Comparison of ENCODE assay signal across 19 cellular contexts in the genomic region with DNA sequence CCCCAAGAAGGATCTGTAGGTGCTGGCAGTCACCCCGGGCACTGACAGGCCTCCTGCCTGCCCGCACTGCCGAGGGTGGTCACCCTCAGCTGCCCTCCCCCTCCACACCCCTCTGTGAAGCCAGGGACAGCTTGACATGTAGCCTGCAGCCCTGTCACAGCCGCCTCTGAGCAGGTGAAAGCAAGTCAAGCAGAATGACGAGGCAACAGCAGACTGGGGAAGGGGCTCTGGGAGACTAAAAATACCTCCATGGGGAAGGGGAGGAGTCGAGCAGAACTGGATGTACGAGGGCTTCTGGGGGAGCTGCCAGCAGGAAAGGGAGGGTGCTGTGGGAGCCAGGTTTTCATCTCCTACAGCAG.
A peak's percentile ranks its signal among the peaks of the same experiment; 100 is the strongest.
DNase-seq lines count a peak whose midpoint lies in the region; ATAC-seq and TF ChIP-seq lines count a peak whose summit lies in the region.
"Had no signal": no experiment of that assay in that cellular context is flagged by ENCODE, and none has a peak within 500 bp of the region (broad histone marks: within the 10 kb centered on the region; RNA-seq: fewer than 3 reads in every experiment).

No MANE protein-coding gene starts in this region.

- H3K27me3 Mint-ChIP-seq in immature natural killer cell (ENCODE audit: low read depth in 3 of 3) = peaks cover 9 to 11% (median 11%) of the 10 kb centered on the region in 3 donors
- H3K27me3 Mint-ChIP-seq: stimulated activated naive CD8-positive, alpha-beta T cell treated with anti-CD3 and anti-CD28 coated beads, Interleukin-15, amount 100 ng/mL, for 72 hours had no signal

- H3K9ac ChIP-seq in SK-N-SH = no peak overlapping the region

- peaks cover 0 to 8% (median 5%) of the 10 kb centered on the region in 3 donors for H3K36me3 Mint-ChIP-seq in immature natural killer cell
- H3K36me3 Mint-ChIP-seq: CD8-positive, alpha-beta memory T cell had no signal

- no peak overlapping the region for H2AFZ ChIP-seq in SK-N-SH (ENCODE audit: low read depth)

- H3K9me3 ChIP-seq in HEK293 (ENCODE audit: control insufficient read depth, insufficient read depth, low read depth, low read length) = no peaks in the 10 kb centered on the region
- H3K9me3 ChIP-seq in sigmoid colon = no peaks in the 10 kb centered on the region
- no peaks in the 10 kb centered on the region for H3K9me3 ChIP-seq in SK-N-SH
- H3K9me3 ChIP-seq: colonic mucosa, HAP-1, lower lobe of right lung, uterus had no signal

- H4K20me1 ChIP-seq in SK-N-SH (ENCODE audit: insufficient read depth) = no peaks in the 10 kb centered on the region

- peak overlapping the region in 5 of 6 donors; percentile 3 to 40 (median 34) for H3K27ac Mint-ChIP-seq in immature natural killer cell

- TF ChIP-seq RAD21 in SK-N-SH (IDR thresholded peaks at IDR 0.05; ENCODE audit: low read length) = no peak

- TF ChIP-seq POLR2A in sigmoid colon (IDR thresholded peaks at IDR 0.05) = no peak

- H3K4me1 ChIP-seq in HEK293 (ENCODE audit: control insufficient read depth, insufficient read depth, low read length) (peaks cover 4% of the 10 kb centered on the region; the same call in 1 of the 2 replicates), sigmoid colon (peaks cover 0 to 11% (median 0%) of the 10 kb centered on the region in 4 donors), SK-N-SH (ENCODE audit: control insufficient read depth in 1 of 2, insufficient read depth in 2 of 2, low read depth in 1 of 2, low read length in 1 of 2) (no peaks in the 10 kb centered on the region)
- H3K4me1 ChIP-seq: colonic mucosa, foreskin keratinocyte, HAP-1, lower lobe of right lung, uterus had no signal

- no peak overlapping the region for H3K27ac ChIP-seq in HEK293 (ENCODE audit: extremely low read depth, low read depth, low read length)
- H3K27ac ChIP-seq in caudate nucleus (ENCODE audit: low read depth, low read length) = peak overlapping the region; percentile 11
- H3K27ac ChIP-seq in sigmoid colon = peak overlapping the region in 1 of 4 donors; percentile 54
- H3K27ac ChIP-seq in SK-N-SH (ENCODE audit: low read depth in 2 of 2, low read length in 1 of 2) = no peak overlapping the region
- H3K27ac ChIP-seq: colonic mucosa, foreskin keratinocyte, lower lobe of right lung, uterus had no signal

- peaks cover 68 to 92% of the 10 kb centered on the region in 2 donors for H3K4me1 Mint-ChIP-seq in immature natural killer cell

- H3K36me3 ChIP-seq in HEK293 (ENCODE audit: control insufficient read depth in 2 of 2, insufficient read depth in 1 of 2, low read length in 2 of 2) = no peaks in the 10 kb centered on the region
- H3K36me3 ChIP-seq in sigmoid colon = no peaks in the 10 kb centered on the region
- no peaks in the 10 kb centered on the region for H3K36me3 ChIP-seq in SK-N-SH (replicated peaks in 1 of 2; ENCODE audit: control insufficient read depth in 1 of 2, insufficient read depth in 2 of 2, low read length in 1 of 2)
- H3K36me3 ChIP-seq: colonic mucosa, HAP-1, lower lobe of right lung, uterus had no signal

- CTCF ChIA-PET in HEK293 (lab: Yijun Ruan, JAX) (interaction anchor here (0.6 kb wide), 1 partner anchor 24 kb away, joined by 5 read pairs; no protein-coding TSS in a partner anchor), SK-N-SH (lab: Yijun Ruan, JAX) (no interaction called here)

- no peaks in the 10 kb centered on the region for H3K9me2 ChIP-seq in SK-N-SH

- ATAC-seq in GM21367 (IDR thresholded peaks at IDR 0.05; ENCODE audit: unreplicated experiment) = no peak
- ATAC-seq in GM21576 (IDR thresholded peaks at IDR 0.05; ENCODE audit: unreplicated experiment) = no peak
- ATAC-seq: stimulated activated naive CD8-positive, alpha-beta T cell treated with anti-CD3 and anti-CD28 coated beads, Interleukin-15, amount 100 ng/mL, for 72 hours had no signal

- no peaks in the 10 kb centered on the region for H3F3A ChIP-seq in SK-N-SH (replicated peaks; ENCODE audit: insufficient read depth)

- no peaks in the 10 kb centered on the region for H3K79me2 ChIP-seq in SK-N-SH (ENCODE audit: insufficient read depth)

- peak overlapping the region; percentile 17 to 86 (median 53) for H3K4me3 Mint-ChIP-seq in immature natural killer cell

- TF ChIP-seq EP300 in sigmoid colon (IDR thresholded peaks at IDR 0.05) = no peak
- TF ChIP-seq EP300 in SK-N-SH (IDR thresholded peaks at IDR 0.05; ENCODE audit: borderline replicate concordance in 1 of 2, low read depth in 1 of 2, low read length in 1 of 2) = no peak

- H3K4me2 ChIP-seq in SK-N-SH = no peak overlapping the region

- H3K27me3 ChIP-seq in sigmoid colon = no peaks in the 10 kb centered on the region
- no peaks in the 10 kb centered on the region for H3K27me3 ChIP-seq in SK-N-SH (ENCODE audit: insufficient read depth)
- H3K27me3 ChIP-seq: colonic mucosa, foreskin keratinocyte, uterus had no signal

- peak in 5 of 61 donors; percentile 9 to 33 (median 25) for DNase-seq in caudate nucleus (lab: John Stamatoyannopoulos, UW)
- DNase-seq in immature natural killer cell = no peak
- DNase-seq in sigmoid colon = peak; percentile 37
- DNase-seq in NCI-H2171 (lab: John Stamatoyannopoulos, UW) = no peak
- no peak for DNase-seq in SK-N-SH
- DNase-seq: activated CD4-positive, alpha-beta T cell treated with anti-CD3 and anti-CD28 coated beads for 4 hours; amniotic stem cell; CD8-positive, alpha-beta memory T cell; colonic mucosa; foreskin keratinocyte; lower lobe of right lung; NCI-H1930; NCI-H446; stimulated activated naive CD8-positive, alpha-beta T cell treated with anti-CD3 and anti-CD28 coated beads, Interleukin-15, amount 100 ng/mL, for 72 hours; uterus had no signal

- 59 to 78% methylated on average over 7 of the region's 7 CpGs for WGBS in sigmoid colon, 2 donors
- 70% methylated on average over 7 of the region's 7 CpGs for WGBS in SK-N-SH (ENCODE audit: low lambda C conversion rate)

- intact Hi-C loops in sigmoid colon (cut with DNase I) = no loop called here

- H3K4me3 ChIP-seq in HEK293 (ENCODE audit: low read depth, low read length) (no peak overlapping the region), sigmoid colon (no peak overlapping the region), SK-N-SH (ENCODE audit: low read depth in 2 of 2, low read length in 1 of 2) (no peak overlapping the region)
- H3K4me3 ChIP-seq: colonic mucosa, HAP-1, lower lobe of right lung, uterus had no signal

- POLR2A ChIA-PET in HEK293 (lab: Yijun Ruan, JAX) = no interaction called here
- POLR2A ChIA-PET in SK-N-SH (lab: Yijun Ruan, JAX) = no interaction called here

- H3K9me3 Mint-ChIP-seq in immature natural killer cell = no peaks in the 10 kb centered on the region
- H3K9me3 Mint-ChIP-seq: CD8-positive, alpha-beta memory T cell; stimulated activated naive CD8-positive, alpha-beta T cell treated with anti-CD3 and anti-CD28 coated beads, Interleukin-15, amount 100 ng/mL, for 72 hours had no signal

- TF ChIP-seq CTCF in HEK293 (tag by site-specific recombination; IDR thresholded peaks at IDR 0.05) = no peak
- no peak for TF ChIP-seq CTCF in sigmoid colon (IDR thresholded peaks at IDR 0.05)
- no peak for TF ChIP-seq CTCF in SK-N-SH (IDR thresholded peaks at IDR 0.05)

TF ChIP-seq in HEK293, 187 proteins besides CTCF, POLR2A, EP300 and RAD21:
- no peak for TF ChIP-seq ZNF580 (tag by site-specific recombination; IDR thresholded peaks at IDR 0.05)
- peak; percentile 31; the same call in 1 of the 2 replicates for TF ChIP-seq ZIC2 (tag by site-specific recombination; IDR thresholded peaks at IDR 0.05)

TF ChIP-seq in SK-N-SH, 30 proteins besides CTCF, POLR2A, EP300 and RAD21:
- TF ChIP-seq NFIC (IDR thresholded peaks at IDR 0.05; ENCODE audit: borderline replicate concordance) (no peak), RXRA (IDR thresholded peaks at IDR 0.05; ENCODE audit: borderline replicate concordance, low read depth) (no peak), TCF12 (IDR thresholded peaks at IDR 0.05) (no peak), MXI1 (IDR thresholded peaks at IDR 0.05; ENCODE audit: low read depth, low read length) (no peak), PBX3 (IDR thresholded peaks at IDR 0.05) (no peak), GATA2 (CRISPR knock-in tag; IDR thresholded peaks at IDR 0.05) (no peak), RCOR1 (IDR thresholded peaks at IDR 0.05; ENCODE audit: low read length) (no peak), ELF1 (IDR thresholded peaks at IDR 0.05) (no peak), GABPA (IDR thresholded peaks at IDR 0.05; ENCODE audit: low read depth) (no peak), POLR2AphosphoS5 (IDR thresholded peaks at IDR 0.05; ENCODE audit: low read depth, low read length) (no peak)
- TF ChIP-seq, protein P1, sequence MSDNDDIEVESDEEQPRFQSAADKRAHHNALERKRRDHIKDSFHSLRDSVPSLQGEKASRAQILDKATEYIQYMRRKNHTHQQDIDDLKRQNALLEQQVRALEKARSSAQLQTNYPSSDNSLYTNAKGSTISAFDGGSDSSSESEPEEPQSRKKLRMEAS (IDR thresholded peaks at IDR 0.05; ENCODE audit: low read depth) = no peak
